In the genomic region with DNA sequence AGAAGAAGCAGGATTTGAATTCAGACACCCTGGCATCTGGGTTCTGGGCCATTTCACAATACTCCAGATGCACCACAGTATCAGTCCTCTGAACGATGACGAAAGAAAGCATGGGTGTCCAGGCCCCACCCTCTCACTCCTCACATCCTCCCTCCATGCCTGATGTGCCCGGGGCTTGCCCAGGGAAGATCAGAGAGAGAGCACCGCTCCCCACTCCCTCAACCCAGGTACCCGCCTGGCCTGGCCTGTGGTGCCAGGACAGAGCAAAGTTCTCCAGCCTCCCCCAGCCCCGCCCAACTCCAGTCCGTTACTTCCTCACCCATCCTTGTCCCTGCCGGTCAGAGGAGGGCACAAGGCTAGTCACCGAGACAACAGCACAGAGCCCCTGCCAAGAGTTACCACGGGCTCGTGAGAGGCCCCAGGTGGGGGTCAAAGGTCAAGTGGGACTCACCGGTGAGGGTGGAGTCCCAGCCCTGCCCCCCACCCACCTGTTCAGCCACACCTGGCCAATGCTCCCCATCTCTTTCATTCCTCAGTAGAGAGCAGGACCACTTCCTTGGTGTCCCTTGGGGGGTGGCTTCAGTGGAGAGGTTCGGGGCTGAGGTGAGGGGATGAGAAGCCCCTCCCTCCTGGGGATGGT, we compare ENCODE assay signal across 8 cellular contexts. TPM values are rescaled to one million over a fixed set of nuclear protein-coding genes. Genes with fewer than 3 reads are reported as not detected.
DNase-seq lines count a peak whose midpoint lies in the region; ATAC-seq and TF ChIP-seq lines count a peak whose summit lies in the region.

No MANE protein-coding gene starts in this region.

- no peak for TF ChIP-seq CTCF in mucosa of descending colon (IDR thresholded peaks at IDR 0.05)

- no peaks in the 10 kb centered on the region for H3K36me3 ChIP-seq in mucosa of descending colon (ENCODE audit: low read depth)

- intact Hi-C loops in mucosa of descending colon (cut with DNase I, micrococcal nuclease) = no loop called here

- H3K4me3 ChIP-seq in mucosa of descending colon = no peak overlapping the region

- H3K9me3 ChIP-seq in mucosa of descending colon = no peaks in the 10 kb centered on the region

- ATAC-seq in mucosa of descending colon = peak; percentile 36

- peak; percentile 85 for DNase-seq in activated effector memory CD4-positive, alpha-beta T cell treated with anti-CD3 and anti-CD28 coated beads, Interleukin-2, amount 50 U/mL, for 16 hours
- DNase-seq in activated effector memory CD4-positive, alpha-beta T cell treated with Interleukin-2 at 50 U/mL for 16 hours = no peak
- DNase-seq in T-helper 22 cell (ENCODE audit: low read depth) (peak; percentile 64), mucosa of descending colon (peak; percentile 65 to 87 (median 84)), ureter (ENCODE audit: low spot score) (peak; percentile 75), OCI-M1 (lab: John Stamatoyannopoulos, UW) (no peak), NCI-H524 (lab: John Stamatoyannopoulos, UW) (no peak)
- DNase-seq in effector CD4-positive, alpha-beta T cell = peak; percentile 54

- H3K4me1 ChIP-seq in mucosa of descending colon (ENCODE audit: low read depth) = peaks cover 98% of the 10 kb centered on the region

RNA-seq across cellular contexts. Expression of a gene that starts 8.1 kb away (rescaled TPM):
- total RNA-seq in mucosa of descending colon (10 to 100 TPM; 28.6 to 70.1 (median 41.7) TPM), ureter (87.8 TPM)

RNA-seq across cellular contexts. Expression of a gene that starts 33.9 kb away (rescaled TPM):
- total RNA-seq in mucosa of descending colon = under 1 TPM in 2 of 3 donors, not detected in 1; 0.12 to 0.23 TPM
- total RNA-seq in ureter = not detected

RNA-seq across cellular contexts. Expression of a gene that starts 38.5 kb away (rescaled TPM):
- not detected for total RNA-seq in mucosa of descending colon
- 240 TPM for total RNA-seq in ureter

RNA-seq across cellular contexts. Expression of a gene that starts 54.0 kb away (rescaled TPM):
- total RNA-seq in mucosa of descending colon = not detected
- not detected for total RNA-seq in ureter

Comparison
In these comparisons a context has a peak if more than half of its experiments do, and no peak if none do; other contexts are left out.
1. DNase-seq: peak in activated effector memory CD4-positive, alpha-beta T cell treated with anti-CD3 and anti-CD28 coated beads, Interleukin-2, amount 50 U/mL, for 16 hours (single experiment), T-helper 22 cell (single experiment), effector CD4-positive, alpha-beta T cell (single experiment), mucosa of descending colon (3 of 3) and ureter (single experiment); none in activated effector memory CD4-positive, alpha-beta T cell treated with Interleukin-2 at 50 U/mL for 16 hours (single experiment), OCI-M1 (single experiment) and NCI-H524 (0 of 2).
2. RNA of a gene that starts 38.5 kb away (total RNA-seq): 240 TPM in ureter (single experiment); not detected in mucosa of descending colon; every median in the first group is over 100 times any median in the second.